8 cellular contexts compared by ENCODE assay signal in genomic region chrX:64205441-64205734, GRCh38. TPM values are rescaled to one million over a fixed set of nuclear protein-coding genes. Genes with fewer than 3 reads are reported as not detected.
A peak's percentile ranks its signal among the peaks of the same experiment; 100 is the strongest.
DNase-seq lines count a peak whose midpoint lies in the region; ATAC-seq lines count a peak whose summit lies in the region.

AMER1 (minus strand) TSS chrX:64205708; CDS start chrX:64193286, 12,422 bp downstream.

- POLR2A ChIA-PET in CD4-positive, alpha-beta memory T cell (lab: Charles Lee; ENCODE audit: partially characterized antibody) = interaction anchor here (0.9 to 2.8 kb wide), 4 partner anchors 190 to 830 kb away, joined by 3 to 15 read pairs (median 8); partner anchors contain the start of genes MTMR8 and ZC3H12B

- peak; percentile 52 for ATAC-seq in GM19455 (IDR thresholded peaks at IDR 0.05; ENCODE audit: unreplicated experiment)
- peak; percentile 38 for ATAC-seq in HG03442 (IDR thresholded peaks at IDR 0.05; ENCODE audit: unreplicated experiment)

- H3K9me3 ChIP-seq in CD4-positive, alpha-beta memory T cell (ENCODE audit: control insufficient read depth in 1 of 2, low read length in 2 of 2) = no peaks in the 10 kb centered on the region

- H3K27me3 Mint-ChIP-seq in CD4-positive, alpha-beta memory T cell = no peaks in the 10 kb centered on the region
- H3K27me3 Mint-ChIP-seq in activated naive CD8-positive, alpha-beta T cell = no peaks in the 10 kb centered on the region

- H3K4me3 Mint-ChIP-seq in CD4-positive, alpha-beta memory T cell = peak within 1 kb of the TSS; percentile 91 to 97 (median 93)
- peak within 1 kb of the TSS; percentile 87 for H3K4me3 Mint-ChIP-seq in activated naive CD8-positive, alpha-beta T cell

- no peaks in the 10 kb centered on the region for H3K36me3 ChIP-seq in CD4-positive, alpha-beta memory T cell (ENCODE audit: insufficient read depth, low read length)

- H3K27ac ChIP-seq in CD4-positive, alpha-beta memory T cell (ENCODE audit: low read depth, low read length) = peak within 1 kb of the TSS; percentile 79

- no peaks in the 10 kb centered on the region for H3K27me3 ChIP-seq in CD4-positive, alpha-beta memory T cell (ENCODE audit: insufficient read depth, low read length)

- H3K9me3 Mint-ChIP-seq in CD4-positive, alpha-beta memory T cell = no peaks in the 10 kb centered on the region
- no peaks in the 10 kb centered on the region for H3K9me3 Mint-ChIP-seq in activated naive CD8-positive, alpha-beta T cell (ENCODE audit: low read depth)

- CTCF ChIA-PET in CD4-positive, alpha-beta memory T cell (lab: Charles Lee; ENCODE audit: partially characterized antibody) = interaction anchor here (1.2 kb wide), 1 partner anchor 450 kb away, joined by 3 read pairs; no protein-coding TSS in a partner anchor

- no peaks in the 10 kb centered on the region for H3K36me3 Mint-ChIP-seq in CD4-positive, alpha-beta memory T cell
- no peaks in the 10 kb centered on the region for H3K36me3 Mint-ChIP-seq in activated naive CD8-positive, alpha-beta T cell

- H3K4me3 ChIP-seq in CD4-positive, alpha-beta memory T cell (ENCODE audit: low read length in 2 of 2) = peak within 1 kb of the TSS; percentile 42 to 83
- peak within 1 kb of the TSS; percentile 50 for H3K4me3 ChIP-seq in iPS-11a (ENCODE audit: low read depth, low read length)

- peak within 1 kb of the TSS; percentile 90 to 96 (median 93) for H3K27ac Mint-ChIP-seq in CD4-positive, alpha-beta memory T cell
- peak within 1 kb of the TSS; percentile 89 for H3K27ac Mint-ChIP-seq in activated naive CD8-positive, alpha-beta T cell

- intact Hi-C loops in CD4-positive, alpha-beta memory T cell (cut with micrococcal nuclease) = loop anchor here (1.0 to 10.0 kb wide), 4 partner anchors 450 to 1329 kb away; partner anchors contain the start of genes LAS1L, SPIN4 and ZC4H2

- DNase-seq in CD4-positive, alpha-beta memory T cell = no peak
- peak; percentile 49 for DNase-seq in stimulated activated naive CD4-positive, alpha-beta T cell treated with Interleukin-2 at 50 U/mL for 16 hours (lab: John Stamatoyannopoulos, UW)
- DNase-seq in islet precursor cell (no peak), NCI-H2081 (lab: John Stamatoyannopoulos, UW) (no peak)

- peaks cover 15% of the 10 kb centered on the region for H3K4me1 ChIP-seq in CD4-positive, alpha-beta memory T cell (ENCODE audit: insufficient read depth, low read length)

- H3K4me1 Mint-ChIP-seq in CD4-positive, alpha-beta memory T cell = peaks cover 6 to 25% (median 16%) of the 10 kb centered on the region in 4 donors
- H3K4me1 Mint-ChIP-seq in activated naive CD8-positive, alpha-beta T cell (ENCODE audit: low read depth) = peaks cover 7% of the 10 kb centered on the region

RNA-seq across cellular contexts. Expression of gene AMER1, which starts in this region (rescaled TPM):
- total RNA-seq in CD4-positive, alpha-beta memory T cell = 1 to 10 TPM; 5.2 to 5.5 TPM
- polyA plus RNA-seq in CD4-positive, alpha-beta memory T cell = under 1 TPM in 1 of 2 donors, not detected in 1; 0.05 TPM
